1 cellular context compared by ENCODE assay signal in the genomic region with DNA sequence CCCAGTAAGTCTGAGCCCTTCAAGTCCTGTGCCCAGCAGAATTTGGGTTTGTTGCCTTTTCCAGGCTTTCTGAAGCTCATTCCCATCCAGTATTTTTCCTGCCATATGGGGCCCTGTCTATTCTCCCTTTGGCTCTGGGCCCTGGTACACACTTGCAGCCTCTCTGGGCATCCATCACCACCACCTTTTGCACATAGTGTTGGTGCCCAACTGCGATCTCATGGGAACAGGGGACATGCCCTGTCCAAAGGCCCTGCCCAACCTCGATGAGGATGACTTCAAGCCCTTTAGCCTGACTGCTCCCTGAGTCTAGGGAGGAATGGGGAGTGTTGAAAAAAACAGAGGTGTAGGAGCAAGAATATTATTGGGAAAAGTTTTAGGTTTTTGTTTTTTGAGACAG.
TF ChIP-seq lines count a peak whose summit lies in the region.

No MANE protein-coding gene starts in this region.

TF ChIP-seq in GM23338, 12 proteins besides CTCF, POLR2A, EP300 and RAD21:
- TF ChIP-seq JUNB (IDR thresholded peaks at IDR 0.05; ENCODE audit: unreplicated experiment) (no peak), NANOG (IDR thresholded peaks at IDR 0.05; ENCODE audit: borderline replicate concordance) (no peak), POLR2AphosphoS5 (IDR thresholded peaks at IDR 0.05; ENCODE audit: low read depth) (no peak), ZNF114 (CRISPR knock-in tag; IDR thresholded peaks at IDR 0.05) (no peak), ZNF331 (CRISPR knock-in tag; IDR thresholded peaks at IDR 0.05; ENCODE audit: low read depth) (no peak), EZH2phosphoT487 (IDR thresholded peaks at IDR 0.05; ENCODE audit: unreplicated experiment) (no peak)
- TF ChIP-seq, protein P1, sequence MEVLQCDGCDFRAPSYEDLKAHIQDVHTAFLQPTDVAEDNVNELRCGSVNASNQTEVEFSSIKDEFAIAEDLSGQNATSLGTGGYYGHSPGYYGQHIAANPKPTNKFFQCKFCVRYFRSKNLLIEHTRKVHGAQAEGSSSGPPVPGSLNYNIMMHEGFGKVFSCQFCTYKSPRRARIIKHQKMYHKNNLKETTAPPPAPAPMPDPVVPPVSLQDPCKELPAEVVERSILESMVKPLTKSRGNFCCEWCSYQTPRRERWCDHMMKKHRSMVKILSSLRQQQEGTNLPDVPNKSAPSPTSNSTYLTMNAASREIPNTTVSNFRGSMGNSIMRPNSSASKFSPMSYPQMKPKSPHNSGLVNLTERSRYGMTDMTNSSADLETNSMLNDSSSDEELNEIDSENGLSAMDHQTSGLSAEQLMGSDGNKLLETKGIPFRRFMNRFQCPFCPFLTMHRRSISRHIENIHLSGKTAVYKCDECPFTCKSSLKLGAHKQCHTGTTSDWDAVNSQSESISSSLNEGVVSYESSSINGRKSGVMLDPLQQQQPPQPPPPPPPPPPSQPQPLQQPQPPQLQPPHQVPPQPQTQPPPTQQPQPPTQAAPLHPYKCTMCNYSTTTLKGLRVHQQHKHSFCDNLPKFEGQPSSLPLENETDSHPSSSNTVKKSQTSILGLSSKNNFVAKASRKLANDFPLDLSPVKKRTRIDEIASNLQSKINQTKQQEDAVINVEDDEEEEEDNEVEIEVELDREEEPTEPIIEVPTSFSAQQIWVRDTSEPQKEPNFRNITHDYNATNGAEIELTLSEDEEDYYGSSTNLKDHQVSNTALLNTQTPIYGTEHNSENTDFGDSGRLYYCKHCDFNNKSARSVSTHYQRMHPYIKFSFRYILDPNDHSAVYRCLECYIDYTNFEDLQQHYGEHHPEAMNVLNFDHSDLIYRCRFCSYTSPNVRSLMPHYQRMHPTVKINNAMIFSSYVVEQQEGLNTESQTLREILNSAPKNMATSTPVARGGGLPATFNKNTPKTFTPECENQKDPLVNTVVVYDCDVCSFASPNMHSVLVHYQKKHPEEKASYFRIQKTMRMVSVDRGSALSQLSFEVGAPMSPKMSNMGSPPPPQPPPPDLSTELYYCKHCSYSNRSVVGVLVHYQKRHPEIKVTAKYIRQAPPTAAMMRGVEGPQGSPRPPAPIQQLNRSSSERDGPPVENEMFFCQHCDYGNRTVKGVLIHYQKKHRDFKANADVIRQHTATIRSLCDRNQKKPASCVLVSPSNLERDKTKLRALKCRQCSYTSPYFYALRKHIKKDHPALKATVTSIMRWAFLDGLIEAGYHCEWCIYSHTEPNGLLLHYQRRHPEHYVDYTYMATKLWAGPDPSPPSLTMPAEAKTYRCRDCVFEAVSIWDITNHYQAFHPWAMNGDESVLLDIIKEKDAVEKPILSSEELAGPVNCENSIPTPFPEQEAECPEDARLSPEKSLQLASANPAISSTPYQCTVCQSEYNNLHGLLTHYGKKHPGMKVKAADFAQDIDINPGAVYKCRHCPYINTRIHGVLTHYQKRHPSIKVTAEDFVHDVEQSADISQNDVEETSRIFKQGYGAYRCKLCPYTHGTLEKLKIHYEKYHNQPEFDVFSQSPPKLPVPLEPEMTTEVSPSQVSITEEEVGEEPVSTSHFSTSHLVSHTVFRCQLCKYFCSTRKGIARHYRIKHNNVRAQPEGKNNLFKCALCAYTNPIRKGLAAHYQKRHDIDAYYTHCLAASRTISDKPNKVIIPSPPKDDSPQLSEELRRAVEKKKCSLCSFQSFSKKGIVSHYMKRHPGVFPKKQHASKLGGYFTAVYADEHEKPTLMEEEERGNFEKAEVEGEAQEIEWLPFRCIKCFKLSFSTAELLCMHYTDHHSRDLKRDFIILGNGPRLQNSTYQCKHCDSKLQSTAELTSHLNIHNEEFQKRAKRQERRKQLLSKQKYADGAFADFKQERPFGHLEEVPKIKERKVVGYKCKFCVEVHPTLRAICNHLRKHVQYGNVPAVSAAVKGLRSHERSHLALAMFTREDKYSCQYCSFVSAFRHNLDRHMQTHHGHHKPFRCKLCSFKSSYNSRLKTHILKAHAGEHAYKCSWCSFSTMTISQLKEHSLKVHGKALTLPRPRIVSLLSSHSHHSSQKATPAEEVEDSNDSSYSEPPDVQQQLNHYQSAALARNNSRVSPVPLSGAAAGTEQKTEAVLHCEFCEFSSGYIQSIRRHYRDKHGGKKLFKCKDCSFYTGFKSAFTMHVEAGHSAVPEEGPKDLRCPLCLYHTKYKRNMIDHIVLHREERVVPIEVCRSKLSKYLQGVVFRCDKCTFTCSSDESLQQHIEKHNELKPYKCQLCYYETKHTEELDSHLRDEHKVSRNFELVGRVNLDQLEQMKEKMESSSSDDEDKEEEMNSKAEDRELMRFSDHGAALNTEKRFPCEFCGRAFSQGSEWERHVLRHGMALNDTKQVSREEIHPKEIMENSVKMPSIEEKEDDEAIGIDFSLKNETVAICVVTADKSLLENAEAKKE (CRISPR knock-in tag; IDR thresholded peaks at IDR 0.05): no peak
